18 cellular contexts compared by ENCODE assay signal in genomic region chr14:79265366-79265765, GRCh38.
"Had no signal": no experiment of that assay in that cellular context is flagged by ENCODE, and none has a peak within 500 bp of the region (broad histone marks: within the 10 kb centered on the region; RNA-seq: fewer than 3 reads in every experiment).

No MANE protein-coding gene starts in this region.

- H3K4me1 ChIP-seq: left lung, transverse colon, vagina had no signal

- H3K27ac ChIP-seq: gastroesophageal sphincter, left lung, neutrophil, transverse colon, vagina had no signal

- ATAC-seq: gastroesophageal sphincter; left lung; mucosa of descending colon; naive thymus-derived CD4-positive, alpha-beta T cell had no signal

- H3K27me3 ChIP-seq: gastroesophageal sphincter, left lung, neutrophil, transverse colon, vagina had no signal

- H3K36me3 ChIP-seq: gastroesophageal sphincter, left lung, neutrophil, transverse colon, vagina had no signal

- H3K9me3 ChIP-seq: gastroesophageal sphincter, left lung, mucosa of descending colon, neutrophil, transverse colon, vagina had no signal

- DNase-seq: activated CD4-positive, alpha-beta T cell treated with anti-CD3 and anti-CD28 coated beads, Interleukin-2, amount 50 U/mL, for 1 hour; activated CD8-positive, alpha-beta memory T cell treated with anti-CD3 and anti-CD28 coated beads for 24 hours; activated gamma-delta T cell treated with Interleukin-2 at 50 U/mL for 16 hours; activated naive CD8-positive, alpha-beta T cell treated with anti-CD3 and anti-CD28 coated beads for 36 hours; cerebellar nuclear complex; effector CD8-positive, alpha-beta T cell; islet precursor cell; left lung; mucosa of descending colon; naive thymus-derived CD4-positive, alpha-beta T cell; stimulated activated CD4-positive, alpha-beta T cell treated with anti-CD3 and anti-CD28 coated beads, Interleukin-4, amount 100 ng/mL, for 4 hours; stimulated activated CD8-positive, alpha-beta memory T cell treated with anti-CD3 and anti-CD28 coated beads, Interleukin-4, amount 100 ng/mL, for 48 hours; stimulated activated naive CD4-positive, alpha-beta T cell treated with Interleukin-2 at 50 U/mL for 16 hours; transverse colon had no signal

- H3K4me2 ChIP-seq: smooth muscle cell had no signal

- H3K4me3 ChIP-seq: gastroesophageal sphincter, left lung, mucosa of descending colon, smooth muscle cell, transverse colon, vagina had no signal
